1 cellular context compared by ENCODE assay signal in genomic region chr5:44807269-44807668, GRCh38.
TF ChIP-seq lines count a peak whose summit lies in the region.

No MANE protein-coding gene starts in this region.

TF ChIP-seq in endothelial cell of umbilical vein, 7 proteins besides CTCF, POLR2A, EP300 and RAD21 (continued from another document):
- no peak for TF ChIP-seq POLR2AphosphoS5 (IDR thresholded peaks at IDR 0.05; ENCODE audit: insufficient read depth, low read depth, low read length)
- TF ChIP-seq GATA2 (IDR thresholded peaks at IDR 0.05; ENCODE audit: insufficient read depth, insufficient read length, low read depth, low read length) = no peak
- no peak for TF ChIP-seq MYC (IDR thresholded peaks at IDR 0.05; ENCODE audit: low read depth, low read length)
- TF ChIP-seq EZH2 (IDR thresholded peaks at IDR 0.05; ENCODE audit: borderline replicate concordance, low read depth, low read length, severe bottlenecking) = no peak
